ENCODE assay signal across 26 cellular contexts in genomic region chr6:80227545-80227944, GRCh38.
"Had no signal": no experiment of that assay in that cellular context is flagged by ENCODE, and none has a peak within 500 bp of the region (broad histone marks: within the 10 kb centered on the region; RNA-seq: fewer than 3 reads in every experiment).

No MANE protein-coding gene starts in this region.

- H3K9me3 Mint-ChIP-seq: memory B cell; stimulated activated memory B cell treated with anti-CD40 and anti-IgM and Interleukin-4, amounts not matched to agents 10 μg/mL and 1 μg/mL and 100 μg/mL, for 72 hours had no signal

- H3K4me3 ChIP-seq: dorsolateral prefrontal cortex, hepatocyte, left ventricle myocardium inferior, lower lobe of right lung, prostate gland, right lobe of liver, spleen, thoracic aorta had no signal

- H2AFZ ChIP-seq: hepatocyte, parathyroid adenoma had no signal

- H3K27me3 Mint-ChIP-seq: memory B cell; naive B cell; stimulated activated memory B cell treated with anti-CD40 and anti-IgM and Interleukin-4, amounts not matched to agents 10 μg/mL and 1 μg/mL and 100 μg/mL, for 72 hours; stimulated activated naive CD8-positive, alpha-beta T cell treated with anti-CD3 and anti-CD28 coated beads, Interleukin-15, amount 100 ng/mL, for 72 hours had no signal

- FAIRE-seq: kidney had no signal

- H3K27me3 ChIP-seq: dorsolateral prefrontal cortex, hepatocyte, right lobe of liver, spleen had no signal

- H3K27ac ChIP-seq: dorsolateral prefrontal cortex, left ventricle myocardium inferior, lower lobe of right lung, parathyroid adenoma, prostate gland, right lobe of liver, spleen, thoracic aorta had no signal

- H3K27ac Mint-ChIP-seq: memory B cell; nephron progenitor cell; stimulated activated memory B cell treated with anti-CD40 and anti-IgM and Interleukin-4, amounts not matched to agents 10 μg/mL and 1 μg/mL and 100 μg/mL, for 72 hours; stimulated activated naive CD8-positive, alpha-beta T cell treated with anti-CD3 and anti-CD28 coated beads, Interleukin-15, amount 100 ng/mL, for 72 hours had no signal

- H3K9ac ChIP-seq: parathyroid adenoma had no signal

- H3K4me2 ChIP-seq: hepatocyte had no signal

- H3K4me3 Mint-ChIP-seq: memory B cell; naive B cell; nephron progenitor cell; stimulated activated memory B cell treated with anti-CD40 and anti-IgM and Interleukin-4, amounts not matched to agents 10 μg/mL and 1 μg/mL and 100 μg/mL, for 72 hours; stimulated activated naive CD8-positive, alpha-beta T cell treated with anti-CD3 and anti-CD28 coated beads, Interleukin-15, amount 100 ng/mL, for 72 hours had no signal

- ATAC-seq: left cardiac atrium; lower lobe of right lung; right lobe of liver; stimulated activated memory B cell treated with anti-CD40 and anti-IgM and Interleukin-4, amounts not matched to agents 10 μg/mL and 1 μg/mL and 100 μg/mL, for 72 hours; stimulated activated naive CD8-positive, alpha-beta T cell treated with anti-CD3 and anti-CD28 coated beads, Interleukin-15, amount 100 ng/mL, for 72 hours had no signal

- H3K4me1 Mint-ChIP-seq: memory B cell; naive B cell; nephron progenitor cell; stimulated activated memory B cell treated with anti-CD40 and anti-IgM and Interleukin-4, amounts not matched to agents 10 μg/mL and 1 μg/mL and 100 μg/mL, for 72 hours; stimulated activated naive CD8-positive, alpha-beta T cell treated with anti-CD3 and anti-CD28 coated beads, Interleukin-15, amount 100 ng/mL, for 72 hours had no signal

- DNase-seq: cortex of kidney; dorsolateral prefrontal cortex; effector CD8-positive, alpha-beta T cell; foreskin melanocyte; head of caudate nucleus; kidney; left cardiac atrium; left ventricle myocardium inferior; lower lobe of right lung; naive B cell; nephron progenitor cell; retina; right lobe of liver; spleen; stimulated activated CD4-positive, alpha-beta T cell treated with anti-CD3 and anti-CD28 coated beads, Interleukin-15, amount 100 ng/mL, for 24 hours; stimulated activated CD4-positive, alpha-beta T cell treated with anti-CD3 and anti-CD28 coated beads, Interleukin-1b, Interleukin-23, amount 100 ng/mL, for 48 hours; stimulated activated CD4-positive, alpha-beta T cell treated with anti-CD3 and anti-CD28 coated beads, Interleukin-4, amount 100 ng/mL, for 24 hours; stimulated activated naive CD8-positive, alpha-beta T cell treated with anti-CD3 and anti-CD28 coated beads, Interleukin-15, amount 100 ng/mL, for 72 hours; substantia nigra; trophoblast cell had no signal

- H3K9me3 ChIP-seq: left ventricle myocardium inferior, lower lobe of right lung, prostate gland, right lobe of liver, spleen, thoracic aorta had no signal

- H3K36me3 ChIP-seq: left ventricle myocardium inferior, lower lobe of right lung, prostate gland, thoracic aorta had no signal

- H3K79me2 ChIP-seq: hepatocyte, parathyroid adenoma had no signal

- H3K4me1 ChIP-seq: lower lobe of right lung, parathyroid adenoma, prostate gland, right lobe of liver, spleen had no signal
